ENCODE assay signal across 9 cellular contexts in genomic region chr18:79944126-79944731, GRCh38. TPM values are rescaled to one million over a fixed set of nuclear protein-coding genes. Genes with fewer than 3 reads are reported as not detected.
DNase-seq lines count a peak whose midpoint lies in the region; ATAC-seq, FAIRE-seq and TF ChIP-seq lines count a peak whose summit lies in the region.
"Had no signal": no experiment of that assay in that cellular context is flagged by ENCODE, and none has a peak within 500 bp of the region (broad histone marks: within the 10 kb centered on the region; RNA-seq: fewer than 3 reads in every experiment).

No MANE protein-coding gene starts in this region.

- no peak overlapping the region for H3K4me2 ChIP-seq in HepG2 (ENCODE audit: low read depth, low read length)

- TF ChIP-seq RAD21 in HepG2 (CRISPR knock-in tag; IDR thresholded peaks at IDR 0.05): no peak

- no peaks in the 10 kb centered on the region for H3K9me3 ChIP-seq in right lobe of liver
- no peaks in the 10 kb centered on the region for H3K9me3 ChIP-seq in HepG2 (ENCODE audit: low read length)

- H3K4me3 Mint-ChIP-seq in effector memory CD8-positive, alpha-beta T cell: peak overlapping the region; percentile 13 to 33

- POLR2A ChIA-PET in HepG2 (lab: Yijun Ruan, JAX): interaction anchor here (1.4 kb wide), 1 partner anchor 10 kb away, joined by 4 read pairs; no protein-coding TSS in a partner anchor

- CTCF ChIA-PET in HepG2 (lab: Yijun Ruan, JAX; ENCODE audit: low intra/inter-chr PET ratio, low total read pairs): no interaction called here

- no peaks in the 10 kb centered on the region for H3K27me3 Mint-ChIP-seq in effector memory CD8-positive, alpha-beta T cell

- peak; percentile 52 to 76 (median 73) for DNase-seq in right lobe of liver
- no peak for DNase-seq in HepG2 (ENCODE audit: low spot score)
- peak; percentile 38 for DNase-seq in NCI-H226
- no peak for DNase-seq in effector memory CD8-positive, alpha-beta T cell
- no peak for DNase-seq in GM12892 (ENCODE audit: insufficient read length)
- no peak for DNase-seq in NCI-H2227 (lab: John Stamatoyannopoulos, UW; ENCODE audit: unreplicated experiment)
- no peak for DNase-seq in NAMALWA (ENCODE audit: low spot score)
- no peak for DNase-seq in GOT3 (lab: John Stamatoyannopoulos, UW)

- WGBS in right lobe of liver (ENCODE audit: insufficient coverage, low coverage, low lambda C conversion rate, missing lambda C conversion rate): 15% methylated on average over 6 of the region's 11 CpGs
- 100% methylated on average over 4 of the region's 11 CpGs for WGBS in HepG2 (ENCODE audit: low lambda C conversion rate)

- H3K4me1 ChIP-seq in right lobe of liver (peaks cover 0 to 91% (median 37%) of the 10 kb centered on the region in 4 donors), HepG2 (ENCODE audit: insufficient read depth, low read length) (peaks cover 79% of the 10 kb centered on the region)

- no peak for TF ChIP-seq POLR2A in right lobe of liver (IDR thresholded peaks at IDR 0.05)
- no peak for TF ChIP-seq POLR2A in HepG2 (IDR thresholded peaks at IDR 0.05; ENCODE audit: insufficient read depth in 1 of 2, low read depth in 2 of 2, low read length in 2 of 2)
- no peak for TF ChIP-seq POLR2A in GM12892 (IDR thresholded peaks at IDR 0.05; ENCODE audit: low read depth, low read length)

- H3K4me3 ChIP-seq in right lobe of liver: no peak overlapping the region
- H3K4me3 ChIP-seq in HepG2 (replicated peaks in 1 of 3; ENCODE audit: insufficient read depth in 1 of 3, low read depth in 2 of 3, low read length in 3 of 3): no peak overlapping the region

- peaks cover 0 to 26% (median 6%) of the 10 kb centered on the region in 4 donors for H3K36me3 ChIP-seq in right lobe of liver
- peaks cover 14 to 41% of the 10 kb centered on the region in 2 experiments; a peak in 4 of 5 replicates for H3K36me3 ChIP-seq in HepG2 (replicated peaks in 1 of 2; ENCODE audit: control insufficient read depth in 1 of 2, insufficient read depth in 2 of 2, low read length in 2 of 2)

- ATAC-seq in right lobe of liver (peak; percentile 3 to 22 (median 8)), HepG2 (no peak)
- ATAC-seq in effector memory CD8-positive, alpha-beta T cell (replicated peaks): peak; percentile 73

- intact Hi-C loops in right lobe of liver (cut with DNase I) (no loop called here), HepG2 (cut with micrococcal nuclease; ENCODE audit: unreplicated experiment) (no loop called here)

- H4K20me1 ChIP-seq in HepG2 (ENCODE audit: insufficient read depth, low read length): peaks cover 14% of the 10 kb centered on the region; the same call in 1 of the 2 replicates

- H3K27ac ChIP-seq in right lobe of liver (peak overlapping the region in 2 of 3 donors; percentile 83 to 93), HepG2 (ENCODE audit: extremely low read length, insufficient read depth, low read length) (no peak overlapping the region)
- H3K27ac ChIP-seq: parathyroid adenoma had no signal

- in situ Hi-C loops in HepG2 (cut with HindIII; ENCODE audit: extremely low pct_ligation_motif_present, low pct_unique_long_range_greater_than_20kb): no loop called here

- H3K79me2 ChIP-seq in HepG2 (ENCODE audit: insufficient read depth, low read length): peaks cover 91% of the 10 kb centered on the region

- TF ChIP-seq EP300 in HepG2 (IDR thresholded peaks at IDR 0.05; ENCODE audit: low read depth in 2 of 2, low read length in 2 of 2): no peak
- no peak for TF ChIP-seq EP300 in HepG2 (CRISPR knock-in tag; IDR thresholded peaks at IDR 0.05; ENCODE audit: borderline replicate concordance)

- no peak overlapping the region for H3K9ac ChIP-seq in HepG2 (ENCODE audit: insufficient read depth, low read depth, low read length)
- H3K9ac ChIP-seq: parathyroid adenoma had no signal

- TF ChIP-seq CTCF in right lobe of liver (IDR thresholded peaks at IDR 0.05) (no peak), HepG2 (CRISPR knock-in tag; IDR thresholded peaks at IDR 0.05) (no peak)

- peaks cover 26% of the 10 kb centered on the region for H3K36me3 Mint-ChIP-seq in effector memory CD8-positive, alpha-beta T cell (ENCODE audit: insufficient read depth)

- peak overlapping the region; percentile 89 to 94 for H3K27ac Mint-ChIP-seq in effector memory CD8-positive, alpha-beta T cell

- H3K27me3 ChIP-seq in right lobe of liver: no peaks in the 10 kb centered on the region
- no peaks in the 10 kb centered on the region for H3K27me3 ChIP-seq in HepG2 (ENCODE audit: control insufficient read depth in 1 of 2, insufficient read depth in 2 of 2, low read length in 2 of 2)

- H3K9me3 Mint-ChIP-seq in effector memory CD8-positive, alpha-beta T cell: no peaks in the 10 kb centered on the region

- no TSS peak for BruUV-seq in HepG2 (replicated peaks; lab: Mats Ljungman, UMichigan)

- no peak for FAIRE-seq in HepG2 (lab: Jason Lieb, UNC)
- FAIRE-seq in GM12892 (lab: Jason Lieb, UNC): no peak

- no peak overlapping the region for H2AFZ ChIP-seq in HepG2 (ENCODE audit: low read length)
- H2AFZ ChIP-seq: parathyroid adenoma had no signal

- peaks cover 28 to 29% of the 10 kb centered on the region in 2 donors for H3K4me1 Mint-ChIP-seq in effector memory CD8-positive, alpha-beta T cell (ENCODE audit: low read depth in 2 of 2)

RNA-seq across cellular contexts. Expression of gene SLC66A2, which starts 7.2 kb away (rescaled TPM):
- 100 to 1,000 TPM in 3 of 6 experiments, 10 to 100 TPM in 3; 61.6 to 140 (median 95.8) TPM for total RNA-seq in right lobe of liver
- 30.3 and 41.9 TPM in 2 replicates for total RNA-seq in HepG2 (2016; rRNA removed; fragmentation: Illumina TruSeq; extraction: Trizol)
- total RNA-seq in HepG2 (2016; cell fraction: cytosol; rRNA removed; fragmentation: Illumina TruSeq; extraction: Trizol; ENCODE audit: low read depth): 40.5 and 40.6 TPM in 2 replicates
- 29.0 and 42.7 TPM in 2 replicates for total RNA-seq in HepG2 (2016; cell fraction: insoluble cytoplasmic fraction; rRNA removed; fragmentation: Illumina TruSeq; extraction: Trizol)
- total RNA-seq in HepG2 (2016; cell fraction: membrane; rRNA removed; fragmentation: Illumina TruSeq; extraction: Trizol): 74.6 and 79.6 TPM in 2 replicates
- total RNA-seq in HepG2 (2016; cell fraction: nucleus; rRNA removed; fragmentation: Illumina TruSeq; extraction: Trizol): 24.3 and 28.3 TPM in 2 replicates
- polyA plus RNA-seq in HepG2 (2011; rRNA removed): 33.5 and 62.5 TPM in 2 replicates
- polyA plus RNA-seq in HepG2 (2011; cell fraction: cytosol; rRNA removed): 56.8 and 67.4 TPM in 2 replicates
- 84.2 and 87.0 TPM in 2 replicates for polyA plus RNA-seq in HepG2 (2011; cell fraction: nucleus; rRNA removed)
- polyA plus RNA-seq in HepG2 (2012): 46.8 and 62.2 TPM in 2 replicates
- 45.1 and 50.9 TPM in 2 replicates for polyA plus RNA-seq in HepG2 (2016; cell fraction: cytosol; fragmentation: Illumina TruSeq; extraction: Trizol; ENCODE audit: low read depth)
- 33.6 and 33.8 TPM in 2 replicates for polyA plus RNA-seq in HepG2 (2016; cell fraction: insoluble cytoplasmic fraction; fragmentation: Illumina TruSeq; extraction: Trizol; ENCODE audit: low read depth)
- 69.1 and 69.7 TPM in 2 replicates for polyA plus RNA-seq in HepG2 (2016; cell fraction: membrane; fragmentation: Illumina TruSeq; extraction: Trizol; ENCODE audit: low read depth)
- polyA plus RNA-seq in HepG2 (2016; cell fraction: nucleus; fragmentation: Illumina TruSeq; extraction: Trizol; ENCODE audit: insufficient read depth, low read depth): 43.3 and 46.8 TPM in 2 replicates
- 19.8 and 109 TPM in 2 replicates for polyA minus RNA-seq in HepG2 (2011; rRNA and poly(A)+ RNA removed; ENCODE audit: low replicate concordance)
- polyA minus RNA-seq in HepG2 (2011; cell fraction: cytosol; rRNA and poly(A)+ RNA removed): 28.8 and 32.5 TPM in 2 replicates
- polyA minus RNA-seq in HepG2 (2011; cell fraction: nucleus; rRNA and poly(A)+ RNA removed): 27.0 and 33.3 TPM in 2 replicates
- 20.1 TPM for polyA plus RNA-seq in GM12892 (2012; ENCODE audit: missing spikeins)

RNA-seq across cellular contexts. Expression of gene HSBP1L1, which starts 20.2 kb away (rescaled TPM):
- total RNA-seq in right lobe of liver: 10 to 100 TPM; 16.8 to 35.1 (median 23.7) TPM
- 15.3 and 22.6 TPM in 2 replicates for total RNA-seq in HepG2 (2016; rRNA removed; fragmentation: Illumina TruSeq; extraction: Trizol)
- total RNA-seq in HepG2 (2016; cell fraction: cytosol; rRNA removed; fragmentation: Illumina TruSeq; extraction: Trizol; ENCODE audit: low read depth): 28.9 and 34.1 TPM in 2 replicates
- 13.5 and 21.2 TPM in 2 replicates for total RNA-seq in HepG2 (2016; cell fraction: insoluble cytoplasmic fraction; rRNA removed; fragmentation: Illumina TruSeq; extraction: Trizol)
- 33.2 and 40.1 TPM in 2 replicates for total RNA-seq in HepG2 (2016; cell fraction: membrane; rRNA removed; fragmentation: Illumina TruSeq; extraction: Trizol)
- 17.7 and 20.7 TPM in 2 replicates for total RNA-seq in HepG2 (2016; cell fraction: nucleus; rRNA removed; fragmentation: Illumina TruSeq; extraction: Trizol)
- 41.2 and 45.1 TPM in 2 replicates for polyA plus RNA-seq in HepG2 (2011; rRNA removed)
- polyA plus RNA-seq in HepG2 (2011; cell fraction: cytosol; rRNA removed): 28.0 and 28.5 TPM in 2 replicates
- 34.3 and 53.2 TPM in 2 replicates for polyA plus RNA-seq in HepG2 (2011; cell fraction: nucleus; rRNA removed)
- 26.1 and 32.6 TPM in 2 replicates for polyA plus RNA-seq in HepG2 (2012)
- 36.8 and 50.0 TPM in 2 replicates for polyA plus RNA-seq in HepG2 (2016; cell fraction: cytosol; fragmentation: Illumina TruSeq; extraction: Trizol; ENCODE audit: low read depth)
- 17.9 and 18.7 TPM in 2 replicates for polyA plus RNA-seq in HepG2 (2016; cell fraction: insoluble cytoplasmic fraction; fragmentation: Illumina TruSeq; extraction: Trizol; ENCODE audit: low read depth)
- polyA plus RNA-seq in HepG2 (2016; cell fraction: membrane; fragmentation: Illumina TruSeq; extraction: Trizol; ENCODE audit: low read depth): 33.7 and 42.5 TPM in 2 replicates
- 68.0 and 69.5 TPM in 2 replicates for polyA plus RNA-seq in HepG2 (2016; cell fraction: nucleus; fragmentation: Illumina TruSeq; extraction: Trizol; ENCODE audit: insufficient read depth, low read depth)
- 4.1 and 8.6 TPM in 2 replicates for polyA minus RNA-seq in HepG2 (2011; rRNA and poly(A)+ RNA removed; ENCODE audit: low replicate concordance)
- 5.3 and 7.9 TPM in 2 replicates for polyA minus RNA-seq in HepG2 (2011; cell fraction: cytosol; rRNA and poly(A)+ RNA removed)
- polyA minus RNA-seq in HepG2 (2011; cell fraction: nucleus; rRNA and poly(A)+ RNA removed): 23.3 and 28.1 TPM in 2 replicates
- 8.9 TPM for polyA plus RNA-seq in GM12892 (2012; ENCODE audit: missing spikeins)

RNA-seq across cellular contexts. Expression of gene TXNL4A, which starts 44.1 kb away (rescaled TPM):
- total RNA-seq in right lobe of liver (10 to 100 TPM; 18.5 to 53.9 (median 37.8) TPM), HepG2 (2016; rRNA removed; fragmentation: Illumina TruSeq; extraction: Trizol) (192 and 202 TPM in 2 replicates)
- 596 and 716 TPM in 2 replicates for total RNA-seq in HepG2 (2016; cell fraction: cytosol; rRNA removed; fragmentation: Illumina TruSeq; extraction: Trizol; ENCODE audit: low read depth)
- total RNA-seq in HepG2 (2016; cell fraction: insoluble cytoplasmic fraction; rRNA removed; fragmentation: Illumina TruSeq; extraction: Trizol): 185 and 204 TPM in 2 replicates
- total RNA-seq in HepG2 (2016; cell fraction: membrane; rRNA removed; fragmentation: Illumina TruSeq; extraction: Trizol): 533 and 635 TPM in 2 replicates
- total RNA-seq in HepG2 (2016; cell fraction: nucleus; rRNA removed; fragmentation: Illumina TruSeq; extraction: Trizol): 56.2 and 79.7 TPM in 2 replicates
- polyA plus RNA-seq in HepG2 (2011; rRNA removed): 135 and 172 TPM in 2 replicates
- 131 and 145 TPM in 2 replicates for polyA plus RNA-seq in HepG2 (2011; cell fraction: cytosol; rRNA removed)
- polyA plus RNA-seq in HepG2 (2011; cell fraction: nucleus; rRNA removed): 32.1 and 40.2 TPM in 2 replicates
- 123 and 145 TPM in 2 replicates for polyA plus RNA-seq in HepG2 (2012)
- 941 and 1,125 TPM in 2 replicates for polyA plus RNA-seq in HepG2 (2016; cell fraction: cytosol; fragmentation: Illumina TruSeq; extraction: Trizol; ENCODE audit: low read depth)
- polyA plus RNA-seq in HepG2 (2016; cell fraction: insoluble cytoplasmic fraction; fragmentation: Illumina TruSeq; extraction: Trizol; ENCODE audit: low read depth): 223 and 229 TPM in 2 replicates
- 563 and 676 TPM in 2 replicates for polyA plus RNA-seq in HepG2 (2016; cell fraction: membrane; fragmentation: Illumina TruSeq; extraction: Trizol; ENCODE audit: low read depth)
- 165 and 194 TPM in 2 replicates for polyA plus RNA-seq in HepG2 (2016; cell fraction: nucleus; fragmentation: Illumina TruSeq; extraction: Trizol; ENCODE audit: insufficient read depth, low read depth)
- 36.7 and 86.4 TPM in 2 replicates for polyA minus RNA-seq in HepG2 (2011; rRNA and poly(A)+ RNA removed; ENCODE audit: low replicate concordance)
- polyA minus RNA-seq in HepG2 (2011; cell fraction: cytosol; rRNA and poly(A)+ RNA removed): 44.1 and 45.4 TPM in 2 replicates
- 14.9 and 19.2 TPM in 2 replicates for polyA minus RNA-seq in HepG2 (2011; cell fraction: nucleus; rRNA and poly(A)+ RNA removed)
- polyA plus RNA-seq in GM12892 (2012; ENCODE audit: missing spikeins): 82.7 TPM

Comparison
In these comparisons a context has a peak if more than half of its experiments do, and no peak if none do; other contexts are left out.
1. DNase-seq: peak in right lobe of liver (3 of 3) and NCI-H226 (single experiment); none in HepG2 (single experiment), effector memory CD8-positive, alpha-beta T cell (0 of 3), GM12892 (single experiment), NCI-H2227 (single experiment), NAMALWA (single experiment) and GOT3 (single experiment).